ENCODE assay signal across 3 cellular contexts in genomic region chr15:89163271-89164055, GRCh38.
A peak's percentile ranks its signal among the peaks of the same experiment; 100 is the strongest.
TF ChIP-seq lines count a peak whose summit lies in the region.

No MANE protein-coding gene starts in this region.

TF ChIP-seq in SK-N-SH treated with all-trans-retinoic acid at 6 μM for 48 hours, 23 proteins besides CTCF, POLR2A, EP300 and RAD21:
- no peak for TF ChIP-seq PATZ1 (CRISPR knock-in tag; IDR thresholded peaks at IDR 0.05; ENCODE audit: borderline replicate concordance)
- TF ChIP-seq ISL1 (CRISPR knock-in tag; IDR thresholded peaks at IDR 0.05) = peak; percentile 36; the same call in 1 of the 2 replicates

TF ChIP-seq in SK-N-SH, 30 proteins besides CTCF, POLR2A, EP300 and RAD21 (continued from another document):
- TF ChIP-seq, protein P1, sequence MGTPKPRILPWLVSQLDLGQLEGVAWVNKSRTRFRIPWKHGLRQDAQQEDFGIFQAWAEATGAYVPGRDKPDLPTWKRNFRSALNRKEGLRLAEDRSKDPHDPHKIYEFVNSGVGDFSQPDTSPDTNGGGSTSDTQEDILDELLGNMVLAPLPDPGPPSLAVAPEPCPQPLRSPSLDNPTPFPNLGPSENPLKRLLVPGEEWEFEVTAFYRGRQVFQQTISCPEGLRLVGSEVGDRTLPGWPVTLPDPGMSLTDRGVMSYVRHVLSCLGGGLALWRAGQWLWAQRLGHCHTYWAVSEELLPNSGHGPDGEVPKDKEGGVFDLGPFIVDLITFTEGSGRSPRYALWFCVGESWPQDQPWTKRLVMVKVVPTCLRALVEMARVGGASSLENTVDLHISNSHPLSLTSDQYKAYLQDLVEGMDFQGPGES (IDR thresholded peaks at IDR 0.05; ENCODE audit: low read depth, low read length) = no peak
- TF ChIP-seq GATA2 (CRISPR knock-in tag; IDR thresholded peaks at IDR 0.05) (no peak), FOSL2 (IDR thresholded peaks at IDR 0.05; ENCODE audit: borderline replicate concordance, low read depth) (no peak), MEF2A (IDR thresholded peaks at IDR 0.05; ENCODE audit: borderline replicate concordance, low read depth) (no peak), POLR2AphosphoS5 (IDR thresholded peaks at IDR 0.05; ENCODE audit: low read depth, low read length) (no peak), TCF12 (IDR thresholded peaks at IDR 0.05) (no peak), ELF1 (IDR thresholded peaks at IDR 0.05) (no peak), TAF1 (IDR thresholded peaks at IDR 0.05; ENCODE audit: borderline replicate concordance, low read depth, low read length) (no peak)
- TF ChIP-seq, protein P2, sequence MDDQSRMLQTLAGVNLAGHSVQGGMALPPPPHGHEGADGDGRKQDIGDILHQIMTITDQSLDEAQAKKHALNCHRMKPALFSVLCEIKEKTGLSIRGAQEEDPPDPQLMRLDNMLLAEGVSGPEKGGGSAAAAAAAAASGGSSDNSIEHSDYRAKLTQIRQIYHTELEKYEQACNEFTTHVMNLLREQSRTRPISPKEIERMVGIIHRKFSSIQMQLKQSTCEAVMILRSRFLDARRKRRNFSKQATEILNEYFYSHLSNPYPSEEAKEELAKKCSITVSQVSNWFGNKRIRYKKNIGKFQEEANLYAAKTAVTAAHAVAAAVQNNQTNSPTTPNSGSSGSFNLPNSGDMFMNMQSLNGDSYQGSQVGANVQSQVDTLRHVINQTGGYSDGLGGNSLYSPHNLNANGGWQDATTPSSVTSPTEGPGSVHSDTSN (IDR thresholded peaks at IDR 0.05) = no peak

TF ChIP-seq in Ishikawa, 13 proteins besides CTCF, POLR2A, EP300 and RAD21 (continued from another document):
- TF ChIP-seq USF1 (IDR thresholded peaks at IDR 0.05) = peak; percentile 42; the same call in 1 of the 2 replicates
